ENCODE assay signal across 16 cellular contexts in genomic region chr3:16905704-16906103, GRCh38. TPM values are rescaled to one million over a fixed set of nuclear protein-coding genes. Genes with fewer than 3 reads are reported as not detected.
DNase-seq lines count a peak whose midpoint lies in the region; ATAC-seq and TF ChIP-seq lines count a peak whose summit lies in the region.
"Had no signal": no experiment of that assay in that cellular context is flagged by ENCODE, and none has a peak within 500 bp of the region (broad histone marks: within the 10 kb centered on the region; RNA-seq: fewer than 3 reads in every experiment).

No MANE protein-coding gene starts in this region.

- no peak for DNase-seq in T-helper 1 cell
- DNase-seq in CD4-positive, alpha-beta T cell = no peak
- no peak for DNase-seq in SJSA1 (ENCODE audit: low read depth in 1 of 2, low spot score in 2 of 2)
- no peak for DNase-seq in memory B cell (ENCODE audit: low spot score in 2 of 2)
- DNase-seq in DMS53 treated with DMSO at 0.1 percent for 48 hours (lab: John Stamatoyannopoulos, UW; ENCODE audit: unreplicated experiment) = no peak
- DNase-seq: activated CD4-positive, CD25-positive, alpha-beta regulatory T cell; adrenal gland; endodermal cell; upper lobe of right lung had no signal

- H3K4me3 Mint-ChIP-seq in T-helper 1 cell treated with Interleukin-12 subunit alpha and Interleukin-12 subunit beta and Interleukin-4 antibody, amounts not matched to agents 30 μg/mL and 1 μg/mL, for 36 hours = peak overlapping the region; percentile 26
- no peak overlapping the region for H3K4me3 Mint-ChIP-seq in CD4-positive, alpha-beta T cell
- peak overlapping the region; percentile 25 for H3K4me3 Mint-ChIP-seq in memory B cell
- H3K4me3 Mint-ChIP-seq: endodermal cell had no signal

- H3K4me1 ChIP-seq in SJSA1 (replicated peaks) = peaks cover 36% of the 10 kb centered on the region
- H3K4me1 ChIP-seq: parathyroid adenoma had no signal

- ATAC-seq in CD4-positive, alpha-beta T cell (ENCODE audit: poor library complexity) = no peak
- ATAC-seq in memory B cell (ENCODE audit: low read depth) = no peak
- no peak for ATAC-seq in HG02884 (IDR thresholded peaks at IDR 0.05; ENCODE audit: unreplicated experiment)
- no peak for ATAC-seq in HG03565 (IDR thresholded peaks at IDR 0.05; ENCODE audit: unreplicated experiment)
- ATAC-seq: K562, left lobe of liver, upper lobe of right lung had no signal

- H3K27me3 Mint-ChIP-seq in T-helper 1 cell treated with Interleukin-12 subunit alpha and Interleukin-12 subunit beta and Interleukin-4 antibody, amounts not matched to agents 30 μg/mL and 1 μg/mL, for 36 hours (ENCODE audit: low read depth) = no peaks in the 10 kb centered on the region
- H3K27me3 Mint-ChIP-seq in CD4-positive, alpha-beta T cell = no peaks in the 10 kb centered on the region
- no peaks in the 10 kb centered on the region for H3K27me3 Mint-ChIP-seq in memory B cell

- no peak overlapping the region for H3K27ac Mint-ChIP-seq in T-helper 1 cell treated with Interleukin-12 subunit alpha and Interleukin-12 subunit beta and Interleukin-4 antibody, amounts not matched to agents 30 μg/mL and 1 μg/mL, for 36 hours
- H3K27ac Mint-ChIP-seq in CD4-positive, alpha-beta T cell = peak overlapping the region; percentile 91
- peak overlapping the region; percentile 64 for H3K27ac Mint-ChIP-seq in memory B cell
- H3K27ac Mint-ChIP-seq: endodermal cell had no signal

- H3K9me3 ChIP-seq in CD4-positive, alpha-beta T cell (ENCODE audit: control insufficient read depth, low read length) = no peaks in the 10 kb centered on the region
- no peaks in the 10 kb centered on the region for H3K9me3 ChIP-seq in SJSA1 (replicated peaks)
- H3K9me3 ChIP-seq: adrenal gland, upper lobe of right lung had no signal

- CTCF ChIA-PET in CD4-positive, alpha-beta T cell (lab: Charles Lee) = interaction anchor here (1.1 kb wide), 2 partner anchors 22 to 77 kb away, joined by 3 read pairs; partner anchors contain the start of gene PLCL2

- intact Hi-C loops in CD4-positive, alpha-beta T cell (cut with DNase I, micrococcal nuclease) = no loop called here

- peaks cover 72% of the 10 kb centered on the region for H3K4me1 Mint-ChIP-seq in T-helper 1 cell treated with Interleukin-12 subunit alpha and Interleukin-12 subunit beta and Interleukin-4 antibody, amounts not matched to agents 30 μg/mL and 1 μg/mL, for 36 hours (ENCODE audit: low read depth)
- peaks cover 94% of the 10 kb centered on the region for H3K4me1 Mint-ChIP-seq in CD4-positive, alpha-beta T cell (ENCODE audit: low read depth)
- peaks cover 64% of the 10 kb centered on the region for H3K4me1 Mint-ChIP-seq in memory B cell

- POLR2A ChIA-PET in CD4-positive, alpha-beta T cell (lab: Charles Lee) = interaction anchor here (0.8 to 1.3 kb wide), 2 partner anchors 16 to 21 kb away, joined by 4 read pairs; partner anchors contain the start of gene PLCL2

- no peaks in the 10 kb centered on the region for H3K27me3 ChIP-seq in CD4-positive, alpha-beta T cell (ENCODE audit: control insufficient read depth, insufficient read depth, low read length)
- H3K27me3 ChIP-seq in SJSA1 (replicated peaks) = no peaks in the 10 kb centered on the region
- H3K27me3 ChIP-seq: adrenal gland, upper lobe of right lung had no signal

- peaks cover 21% of the 10 kb centered on the region for H3K36me3 Mint-ChIP-seq in T-helper 1 cell treated with Interleukin-12 subunit alpha and Interleukin-12 subunit beta and Interleukin-4 antibody, amounts not matched to agents 30 μg/mL and 1 μg/mL, for 36 hours (ENCODE audit: low read depth)
- H3K36me3 Mint-ChIP-seq in CD4-positive, alpha-beta T cell (ENCODE audit: low read depth) = no peaks in the 10 kb centered on the region
- H3K36me3 Mint-ChIP-seq in memory B cell = peaks cover 21% of the 10 kb centered on the region

- no peak for TF ChIP-seq CTCF in CD4-positive, alpha-beta T cell (IDR thresholded peaks at IDR 0.05)

- H3K27ac ChIP-seq in CD4-positive, alpha-beta T cell (ENCODE audit: low read depth, low read length) = no peak overlapping the region
- 0 out of 2 replicates have a peak overlapping the region, but pooled peaks have one; percentile 37 for H3K27ac ChIP-seq in SJSA1
- H3K27ac ChIP-seq: parathyroid adenoma, upper lobe of right lung had no signal

- H3K36me3 ChIP-seq in SJSA1 = no peaks in the 10 kb centered on the region
- H3K36me3 ChIP-seq: adrenal gland, upper lobe of right lung had no signal

- H3K9me3 Mint-ChIP-seq in T-helper 1 cell treated with Interleukin-12 subunit alpha and Interleukin-12 subunit beta and Interleukin-4 antibody, amounts not matched to agents 30 μg/mL and 1 μg/mL, for 36 hours = no peaks in the 10 kb centered on the region
- H3K9me3 Mint-ChIP-seq in CD4-positive, alpha-beta T cell = no peaks in the 10 kb centered on the region
- peaks cover 2% of the 10 kb centered on the region for H3K9me3 Mint-ChIP-seq in memory B cell
- H3K9me3 Mint-ChIP-seq: endodermal cell had no signal

- H3K4me3 ChIP-seq in SJSA1 = no peak overlapping the region
- H3K4me3 ChIP-seq: adrenal gland, K562, smooth muscle cell, upper lobe of right lung had no signal

RNA-seq across cellular contexts. Expression of gene PLCL2, which starts 20.9 kb away (rescaled TPM):
- 10 to 100 TPM; 35.1 to 36.3 TPM for total RNA-seq in CD4-positive, alpha-beta T cell
- 6.7 and 9.3 TPM in 2 replicates for total RNA-seq in SJSA1 (2014; rRNA removed; shearing (Covaris generic))
